ENCODE assay signal across 12 cellular contexts in genomic region chr2:28643324-28643723, GRCh38.
DNase-seq lines count a peak whose midpoint lies in the region; ATAC-seq, FAIRE-seq and TF ChIP-seq lines count a peak whose summit lies in the region.
"Had no signal": no experiment of that assay in that cellular context is flagged by ENCODE, and none has a peak within 500 bp of the region (broad histone marks: within the 10 kb centered on the region; RNA-seq: fewer than 3 reads in every experiment).

No MANE protein-coding gene starts in this region.

- peak; percentile 49 for ATAC-seq in upper lobe of right lung
- ATAC-seq in GM21390 (IDR thresholded peaks at IDR 0.05; ENCODE audit: unreplicated experiment) = no peak

- H3K9me3 Mint-ChIP-seq in mesothelial cell of epicardium = no peaks in the 10 kb centered on the region
- H3K9me3 Mint-ChIP-seq: activated naive CD8-positive, alpha-beta T cell treated with anti-CD3 and anti-CD28 coated beads, Interleukin-2, amount 10 ng/mL, durations not matched to agents 7 days and 5 days had no signal

- H3K9me3 ChIP-seq in colonic mucosa (no peaks in the 10 kb centered on the region), upper lobe of right lung (no peaks in the 10 kb centered on the region)

- H3K4me1 ChIP-seq in colonic mucosa (no peaks in the 10 kb centered on the region), upper lobe of right lung (peaks cover 5% of the 10 kb centered on the region)

- H3K27ac Mint-ChIP-seq in mesothelial cell of epicardium = peak overlapping the region; percentile 40
- H3K27ac Mint-ChIP-seq: activated naive CD8-positive, alpha-beta T cell treated with anti-CD3 and anti-CD28 coated beads, Interleukin-2, amount 10 ng/mL, durations not matched to agents 7 days and 5 days had no signal

- peak overlapping the region; percentile 22 for H3K27ac ChIP-seq in colonic mucosa
- peak overlapping the region; percentile 65 for H3K27ac ChIP-seq in upper lobe of right lung
- H3K27ac ChIP-seq: VCaP had no signal

- no peaks in the 10 kb centered on the region for H3K27me3 Mint-ChIP-seq in mesothelial cell of epicardium (ENCODE audit: low read depth)

- TF ChIP-seq CTCF in colonic mucosa (IDR thresholded peaks at IDR 0.05) (no peak), mesothelial cell of epicardium (IDR thresholded peaks at IDR 0.05; ENCODE audit: unreplicated experiment) (no peak), upper lobe of right lung (IDR thresholded peaks at IDR 0.05) (no peak)

- peak; percentile 54 for DNase-seq in RCC 7860 (ENCODE audit: low spot score)
- no peak for DNase-seq in colonic mucosa
- DNase-seq in mesothelial cell of epicardium (ENCODE audit: low spot score in 2 of 2, unreplicated experiment in 2 of 2) = no peak
- DNase-seq in upper lobe of right lung = no peak
- no peak for DNase-seq in MV-4-11 (lab: John Stamatoyannopoulos, UW)
- DNase-seq in NCI-H446 treated with DMSO at 0.1 percent for 48 hours (lab: John Stamatoyannopoulos, UW) = no peak
- DNase-seq: activated naive CD8-positive, alpha-beta T cell treated with anti-CD3 and anti-CD28 coated beads, Interleukin-2, amount 10 ng/mL, durations not matched to agents 7 days and 5 days; NCI-H1417 treated with DMSO at 0.1 percent for 48 hours; NCI-H524 treated with DMSO at 0.1 percent for 48 hours; Right ventricle myocardium superior had no signal

- peaks cover 16% of the 10 kb centered on the region for H3K4me1 Mint-ChIP-seq in mesothelial cell of epicardium

- H3K4me3 Mint-ChIP-seq in mesothelial cell of epicardium = no peak overlapping the region
- H3K4me3 Mint-ChIP-seq: activated naive CD8-positive, alpha-beta T cell treated with anti-CD3 and anti-CD28 coated beads, Interleukin-2, amount 10 ng/mL, durations not matched to agents 7 days and 5 days had no signal

- no peaks in the 10 kb centered on the region for H3K36me3 ChIP-seq in colonic mucosa
- H3K36me3 ChIP-seq in upper lobe of right lung = no peaks in the 10 kb centered on the region

- H3K36me3 Mint-ChIP-seq in mesothelial cell of epicardium = no peaks in the 10 kb centered on the region
- H3K36me3 Mint-ChIP-seq: activated naive CD8-positive, alpha-beta T cell treated with anti-CD3 and anti-CD28 coated beads, Interleukin-2, amount 10 ng/mL, durations not matched to agents 7 days and 5 days had no signal

- intact Hi-C loops in colonic mucosa (cut with DNase I) (no loop called here), upper lobe of right lung (cut with DNase I) (no loop called here)

- H3K27me3 ChIP-seq in colonic mucosa (no peaks in the 10 kb centered on the region), upper lobe of right lung (no peaks in the 10 kb centered on the region)

- no peak overlapping the region for H3K4me3 ChIP-seq in colonic mucosa
- H3K4me3 ChIP-seq in upper lobe of right lung = no peak overlapping the region

- no peak overlapping the region for H3K9ac ChIP-seq in colonic mucosa (ENCODE audit: low read depth in 2 of 2, low read length in 2 of 2)

- no peak for FAIRE-seq in RCC 7860 (lab: Jason Lieb, UNC)
